Comparison of ENCODE assay signal across 11 cellular contexts in the genomic region with DNA sequence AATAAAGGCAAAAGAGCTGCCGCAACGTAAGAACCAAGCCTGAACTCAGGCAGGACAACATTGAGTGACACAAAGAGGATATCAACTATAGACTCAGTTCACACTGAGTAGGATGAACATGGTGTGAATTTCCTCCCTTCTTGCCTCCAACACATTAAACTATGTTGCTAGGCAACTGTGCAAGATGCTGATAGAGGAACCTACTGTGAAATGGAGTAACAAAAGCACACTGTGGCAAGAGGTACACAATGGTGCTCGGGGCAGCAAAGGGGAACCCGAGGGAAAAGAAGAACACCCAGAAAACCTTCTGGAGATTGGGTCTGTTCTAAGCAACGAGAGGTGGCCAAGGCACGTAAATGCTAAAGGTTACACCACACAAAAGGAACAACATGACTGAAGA. TPM values are rescaled to one million over a fixed set of nuclear protein-coding genes. Genes with fewer than 3 reads are reported as not detected.
DNase-seq lines count a peak whose midpoint lies in the region; ATAC-seq and TF ChIP-seq lines count a peak whose summit lies in the region.
"Had no signal": no experiment of that assay in that cellular context is flagged by ENCODE, and none has a peak within 500 bp of the region (broad histone marks: within the 10 kb centered on the region; RNA-seq: fewer than 3 reads in every experiment).

No MANE protein-coding gene starts in this region.

- intact Hi-C loops in activated CD8-positive, alpha-beta T cell treated with anti-CD3 and anti-CD28 coated beads for 36 hours (cut with micrococcal nuclease) = no loop called here

- H3K4me3 ChIP-seq in CD4-positive, CD25-positive, alpha-beta regulatory T cell (ENCODE audit: low read depth, low read length) = peak overlapping the region; percentile 51

- H3K9me3 Mint-ChIP-seq in CD4-positive, CD25-positive, alpha-beta regulatory T cell = no peaks in the 10 kb centered on the region
- no peaks in the 10 kb centered on the region for H3K9me3 Mint-ChIP-seq in activated CD8-positive, alpha-beta T cell treated with anti-CD3 and anti-CD28 coated beads for 36 hours
- peaks cover 0 to 2% (median 0%) of the 10 kb centered on the region in 7 donors for H3K9me3 Mint-ChIP-seq in naive B cell
- H3K9me3 Mint-ChIP-seq: nephron progenitor cell had no signal

- H3K4me3 Mint-ChIP-seq in CD4-positive, CD25-positive, alpha-beta regulatory T cell = peak overlapping the region in 3 of 4 donors; percentile 29 to 70 (median 61)
- H3K4me3 Mint-ChIP-seq in activated CD8-positive, alpha-beta T cell treated with anti-CD3 and anti-CD28 coated beads for 36 hours = no peak overlapping the region
- H3K4me3 Mint-ChIP-seq in naive B cell = peak overlapping the region in 6 of 8 donors; percentile 53 to 85 (median 58)
- H3K4me3 Mint-ChIP-seq: nephron progenitor cell had no signal

- no peaks in the 10 kb centered on the region for H3K9me3 ChIP-seq in CD4-positive, CD25-positive, alpha-beta regulatory T cell (ENCODE audit: control insufficient read depth in 2 of 2, low read length in 2 of 2)

- H3K36me3 Mint-ChIP-seq in CD4-positive, CD25-positive, alpha-beta regulatory T cell = peaks cover 22% of the 10 kb centered on the region
- H3K36me3 Mint-ChIP-seq in activated CD8-positive, alpha-beta T cell treated with anti-CD3 and anti-CD28 coated beads for 36 hours (ENCODE audit: low read depth) = peaks cover 20% of the 10 kb centered on the region
- H3K36me3 Mint-ChIP-seq in naive B cell = peaks cover 0 to 10% of the 10 kb centered on the region in 2 donors

- H3K27ac Mint-ChIP-seq in CD4-positive, CD25-positive, alpha-beta regulatory T cell = peak overlapping the region in 2 of 3 donors; percentile 83 to 86
- peak overlapping the region; percentile 23 for H3K27ac Mint-ChIP-seq in activated CD8-positive, alpha-beta T cell treated with anti-CD3 and anti-CD28 coated beads for 36 hours
- peak overlapping the region; percentile 82 to 96 (median 91) for H3K27ac Mint-ChIP-seq in naive B cell
- H3K27ac Mint-ChIP-seq: nephron progenitor cell had no signal

- H3K27me3 ChIP-seq in CD4-positive, CD25-positive, alpha-beta regulatory T cell (ENCODE audit: control insufficient read depth, insufficient read depth, low read length) = no peaks in the 10 kb centered on the region

- H3K36me3 ChIP-seq in CD4-positive, CD25-positive, alpha-beta regulatory T cell (ENCODE audit: control insufficient read depth, insufficient read depth, low read length) = peaks cover 12% of the 10 kb centered on the region

- H3K27ac ChIP-seq in CD4-positive, CD25-positive, alpha-beta regulatory T cell (ENCODE audit: insufficient read depth, low read length, poor library complexity, severe bottlenecking) = no peak overlapping the region

- H3K4me1 ChIP-seq in CD4-positive, CD25-positive, alpha-beta regulatory T cell (ENCODE audit: control insufficient read depth, insufficient read depth, low read length, poor library complexity, severe bottlenecking) = peaks cover 60% of the 10 kb centered on the region

- H3K27me3 Mint-ChIP-seq in CD4-positive, CD25-positive, alpha-beta regulatory T cell = no peaks in the 10 kb centered on the region
- no peaks in the 10 kb centered on the region for H3K27me3 Mint-ChIP-seq in activated CD8-positive, alpha-beta T cell treated with anti-CD3 and anti-CD28 coated beads for 36 hours
- no peaks in the 10 kb centered on the region for H3K27me3 Mint-ChIP-seq in naive B cell

- peaks cover 27 to 84% (median 64%) of the 10 kb centered on the region in 4 donors for H3K4me1 Mint-ChIP-seq in CD4-positive, CD25-positive, alpha-beta regulatory T cell
- H3K4me1 Mint-ChIP-seq in activated CD8-positive, alpha-beta T cell treated with anti-CD3 and anti-CD28 coated beads for 36 hours (ENCODE audit: low read depth) = peaks cover 68% of the 10 kb centered on the region
- H3K4me1 Mint-ChIP-seq in naive B cell = peaks cover 43 to 91% (median 72%) of the 10 kb centered on the region in 3 donors

- no peak for TF ChIP-seq CTCF in activated CD8-positive, alpha-beta T cell treated with anti-CD3 and anti-CD28 coated beads for 36 hours (IDR thresholded peaks at IDR 0.05)

- peak in 1 of 2 donors; percentile 12 for ATAC-seq in CD4-positive, CD25-positive, alpha-beta regulatory T cell (ENCODE audit: low read depth in 2 of 2)
- peak; percentile 22 for ATAC-seq in HG02610 (IDR thresholded peaks at IDR 0.05; ENCODE audit: unreplicated experiment)
- ATAC-seq in activated CD8-positive, alpha-beta T cell treated with anti-CD3 and anti-CD28 coated beads for 36 hours = peak; percentile 48
- ATAC-seq in naive B cell (ENCODE audit: low read depth in 2 of 2) = peak; percentile 93 to 96
- no peak for ATAC-seq in GM21619 (IDR thresholded peaks at IDR 0.05; ENCODE audit: unreplicated experiment)

- DNase-seq in CD4-positive, CD25-positive, alpha-beta regulatory T cell = peak in 2 of 3 donors; percentile 13 to 27
- DNase-seq in activated CD8-positive, alpha-beta T cell treated with anti-CD3 and anti-CD28 coated beads for 36 hours = no peak
- DNase-seq in naive B cell (peak; percentile 29), NCI-H1436 treated with DMSO at 0.1 percent for 48 hours (lab: John Stamatoyannopoulos, UW) (no peak), NCI-H226 (no peak), NCI-H1436 (lab: John Stamatoyannopoulos, UW) (no peak)
- DNase-seq: activated CD8-positive, alpha-beta memory T cell treated with anti-CD3 and anti-CD28 coated beads for 24 hours; NCI-H2029 treated with DMSO at 0.1 percent for 48 hours; nephron progenitor cell had no signal

- POLR2A ChIA-PET in activated CD8-positive, alpha-beta T cell treated with anti-CD3 and anti-CD28 coated beads for 36 hours (lab: Charles Lee) = interaction anchor here (0.6 kb wide), 1 partner anchor 101 kb away, joined by 3 read pairs; no protein-coding TSS in a partner anchor

- CTCF ChIA-PET in activated CD8-positive, alpha-beta T cell treated with anti-CD3 and anti-CD28 coated beads for 36 hours (lab: Charles Lee) = interaction anchor here (3.8 kb wide), 1 partner anchor 49 kb away, joined by 11 read pairs; no protein-coding TSS in a partner anchor

RNA-seq across cellular contexts. Expression of a gene that starts 34.1 kb away (rescaled TPM):
- total RNA-seq in CD4-positive, CD25-positive, alpha-beta regulatory T cell = 142 TPM
- polyA plus RNA-seq in CD4-positive, CD25-positive, alpha-beta regulatory T cell = 100 to 1,000 TPM; 131 to 152 (median 138) TPM
- 100 to 1,000 TPM; 167 to 179 TPM for total RNA-seq in activated CD8-positive, alpha-beta T cell treated with anti-CD3 and anti-CD28 coated beads for 36 hours
- 100 to 1,000 TPM; 281 to 361 (median 305) TPM for polyA plus RNA-seq in naive B cell (ENCODE audit: low read depth in 6 of 6)

Comparison
In these comparisons a context has a peak if more than half of its experiments do, and no peak if none do; other contexts are left out.
1. DNase-seq: peak in CD4-positive, CD25-positive, alpha-beta regulatory T cell (2 of 3) and naive B cell (single experiment); none in activated CD8-positive, alpha-beta T cell treated with anti-CD3 and anti-CD28 coated beads for 36 hours (single experiment), NCI-H1436 treated with DMSO at 0.1 percent for 48 hours (single experiment), NCI-H226 (single experiment) and NCI-H1436 (single experiment).
2. H3K27ac Mint-ChIP-seq: peak in every context shown above with its lines; median percentile 91 in naive B cell; 84 in CD4-positive, CD25-positive, alpha-beta regulatory T cell; 23 in activated CD8-positive, alpha-beta T cell treated with anti-CD3 and anti-CD28 coated beads for 36 hours.